In the genomic region with DNA sequence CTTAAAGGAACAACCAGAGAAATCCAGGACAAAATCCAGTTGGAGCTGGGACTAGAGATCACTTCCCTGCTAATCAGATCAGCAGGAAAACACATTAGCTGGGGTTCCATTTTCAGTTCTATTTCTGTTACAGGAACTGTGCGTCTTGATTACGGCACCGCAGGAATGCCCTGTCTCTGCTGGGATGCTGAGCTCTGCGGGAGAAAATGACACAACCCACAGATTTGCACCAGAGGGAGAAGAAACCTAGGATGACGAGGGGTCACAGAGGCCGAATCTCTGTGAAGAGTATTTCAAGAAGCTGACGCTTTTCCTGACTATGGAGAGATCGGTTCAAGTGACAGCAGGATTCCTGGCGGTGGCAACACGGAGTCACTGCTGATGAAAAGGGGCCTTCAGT, we compare ENCODE assay signal across 12 cellular contexts. TPM values are rescaled to one million over a fixed set of nuclear protein-coding genes. Genes with fewer than 3 reads are reported as not detected.
"Had no signal": no experiment of that assay in that cellular context is flagged by ENCODE, and none has a peak within 500 bp of the region (broad histone marks: within the 10 kb centered on the region; RNA-seq: fewer than 3 reads in every experiment).

No MANE protein-coding gene starts in this region.

RNA-seq across cellular contexts. Expression of gene RSPH10B, which starts 40.2 kb away (rescaled TPM):
- total RNA-seq: activated B cell treated with CpG ODN at 0.5 μM for 24 hours; activated CD4-positive, alpha-beta memory T cell treated with anti-CD3 and anti-CD28 coated beads for 36 hours; activated CD4-positive, alpha-beta memory T cell treated with anti-CD3 and anti-CD28 coated beads, Interleukin-2, amount 10 ng/mL, durations not matched to agents 7 days and 5 days; activated CD4-positive, alpha-beta T cell treated with anti-CD3 and anti-CD28 coated beads, Interleukin-2, amount 10 ng/mL, durations not matched to agents 7 days and 5 days; activated CD8-positive, alpha-beta memory T cell treated with anti-CD3 and anti-CD28 coated beads, Interleukin-2, amount 10 ng/mL, durations not matched to agents 7 days and 5 days; T-helper 2 cell treated with Interferon-gamma antibody and Interleukin-4, amounts not matched to agents 100 ng/mL and 5 ng/mL, for 36 hours had no signal

RNA-seq across cellular contexts. Expression of gene OCM, which starts 49.7 kb away (rescaled TPM):
- total RNA-seq: activated B cell treated with CpG ODN at 0.5 μM for 24 hours; activated CD4-positive, alpha-beta memory T cell treated with anti-CD3 and anti-CD28 coated beads for 36 hours; activated CD4-positive, alpha-beta T cell treated with anti-CD3 and anti-CD28 coated beads for 36 hours; activated CD4-positive, alpha-beta T cell treated with anti-CD3 and anti-CD28 coated beads, Interleukin-2, amount 10 ng/mL, durations not matched to agents 24 days and 14 days; activated CD8-positive, alpha-beta memory T cell treated with anti-CD3 and anti-CD28 coated beads for 36 hours; activated CD8-positive, alpha-beta memory T cell treated with anti-CD3 and anti-CD28 coated beads, Interleukin-2, amount 10 ng/mL, durations not matched to agents 7 days and 5 days; activated CD8-positive, alpha-beta T cell treated with anti-CD3 and anti-CD28 coated beads for 36 hours; activated CD8-positive, alpha-beta T cell treated with anti-CD3 and anti-CD28 coated beads, Interleukin-2, amount 10 ng/mL, durations not matched to agents 7 days and 5 days; T-helper 2 cell treated with Interferon-gamma antibody and Interleukin-4, amounts not matched to agents 100 ng/mL and 5 ng/mL, for 36 hours; WTC11 had no signal
